5 cellular contexts compared by ENCODE assay signal in the genomic region with DNA sequence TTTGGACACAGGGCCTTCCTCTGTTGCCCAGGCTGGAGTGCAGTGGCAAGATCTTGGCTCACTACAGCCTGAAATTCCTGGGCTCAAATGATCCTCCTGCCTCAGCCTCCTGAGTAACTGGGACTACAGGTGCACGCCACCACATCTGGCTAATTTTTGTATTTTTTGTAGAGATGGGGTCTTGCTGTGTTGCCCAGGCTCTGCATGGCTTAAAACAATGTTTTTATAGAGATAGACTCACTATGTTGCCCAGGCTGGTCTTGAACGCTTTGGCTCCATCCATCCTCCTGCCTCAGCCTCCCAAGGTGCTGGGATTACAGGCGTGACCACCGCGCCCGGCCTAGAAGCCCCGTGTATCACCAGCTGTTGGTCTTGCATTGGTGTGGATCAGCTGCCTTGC. TPM values are rescaled to one million over a fixed set of nuclear protein-coding genes. Genes with fewer than 3 reads are reported as not detected.
"Had no signal": no experiment of that assay in that cellular context is flagged by ENCODE, and none has a peak within 500 bp of the region (broad histone marks: within the 10 kb centered on the region; RNA-seq: fewer than 3 reads in every experiment).

No MANE protein-coding gene starts in this region.

RNA-seq across cellular contexts. Expression of gene TPSD1, which starts 13.5 kb away (rescaled TPM):
- total RNA-seq: H4, H7, HFFc6, HT1080 had no signal
- polyA plus RNA-seq: IgD-negative memory B cell had no signal

RNA-seq across cellular contexts. Expression of gene TPSAB1, which starts 28.9 kb away (rescaled TPM):
- total RNA-seq: H4, H7, HFFc6, HT1080 had no signal
- polyA plus RNA-seq: IgD-negative memory B cell had no signal

RNA-seq across cellular contexts. Expression of gene TPSB2, which starts 39.4 kb away (rescaled TPM):
- total RNA-seq: H7, HFFc6, HT1080 had no signal
- polyA plus RNA-seq: IgD-negative memory B cell had no signal

RNA-seq across cellular contexts. Expression of gene TPSG1, which starts 44.4 kb away (rescaled TPM):
- total RNA-seq: H7, HT1080 had no signal
- polyA plus RNA-seq: IgD-negative memory B cell had no signal
